Comparison of ENCODE assay signal across 8 cellular contexts in genomic region chr20:62141043-62141396, GRCh38. TPM values are rescaled to one million over a fixed set of nuclear protein-coding genes. Genes with fewer than 3 reads are reported as not detected.
DNase-seq lines count a peak whose midpoint lies in the region; ATAC-seq lines count a peak whose summit lies in the region.

No MANE protein-coding gene starts in this region.

- no peaks in the 10 kb centered on the region for H3K27me3 Mint-ChIP-seq in activated CD4-positive, alpha-beta T cell treated with anti-CD3 and anti-CD28 coated beads, Interleukin-2, amount 10 ng/mL, durations not matched to agents 24 days and 14 days
- H3K27me3 Mint-ChIP-seq in activated CD4-positive, alpha-beta memory T cell treated with anti-CD3 and anti-CD28 coated beads, Interleukin-2, amount 10 ng/mL, durations not matched to agents 7 days and 5 days: no peaks in the 10 kb centered on the region
- H3K27me3 Mint-ChIP-seq in immature natural killer cell (ENCODE audit: low read depth in 3 of 3): peaks cover 10 to 25% (median 14%) of the 10 kb centered on the region in 3 donors
- H3K27me3 Mint-ChIP-seq in stimulated activated naive B cell treated with anti-CD40 and anti-IgM and Interleukin-4, amounts not matched to agents 10 μg/mL and 1 μg/mL and 100 μg/mL, for 72 hours: no peaks in the 10 kb centered on the region

- peak overlapping the region; percentile 91 for H3K27ac Mint-ChIP-seq in activated CD4-positive, alpha-beta T cell treated with anti-CD3 and anti-CD28 coated beads, Interleukin-2, amount 10 ng/mL, durations not matched to agents 24 days and 14 days
- H3K27ac Mint-ChIP-seq in activated CD4-positive, alpha-beta memory T cell treated with anti-CD3 and anti-CD28 coated beads, Interleukin-2, amount 10 ng/mL, durations not matched to agents 7 days and 5 days: peak overlapping the region; percentile 90
- peak overlapping the region; percentile 89 to 96 (median 92) for H3K27ac Mint-ChIP-seq in immature natural killer cell
- H3K27ac Mint-ChIP-seq in stimulated activated naive B cell treated with anti-CD40 and anti-IgM and Interleukin-4, amounts not matched to agents 10 μg/mL and 1 μg/mL and 100 μg/mL, for 72 hours: peak overlapping the region; percentile 39

- H3K4me3 Mint-ChIP-seq in activated CD4-positive, alpha-beta T cell treated with anti-CD3 and anti-CD28 coated beads, Interleukin-2, amount 10 ng/mL, durations not matched to agents 24 days and 14 days: peak overlapping the region; percentile 94
- peak overlapping the region; percentile 89 for H3K4me3 Mint-ChIP-seq in activated CD4-positive, alpha-beta memory T cell treated with anti-CD3 and anti-CD28 coated beads, Interleukin-2, amount 10 ng/mL, durations not matched to agents 7 days and 5 days
- peak overlapping the region; percentile 89 to 94 (median 91) for H3K4me3 Mint-ChIP-seq in immature natural killer cell
- peak overlapping the region; percentile 87 to 90 for H3K4me3 Mint-ChIP-seq in stimulated activated naive B cell treated with anti-CD40 and anti-IgM and Interleukin-4, amounts not matched to agents 10 μg/mL and 1 μg/mL and 100 μg/mL, for 72 hours

- POLR2A ChIA-PET in activated CD4-positive, alpha-beta memory T cell treated with anti-CD3 and anti-CD28 coated beads, Interleukin-2, amount 10 ng/mL, durations not matched to agents 7 days and 5 days (lab: Charles Lee): interaction anchor here (0.9 to 4.4 kb wide), 5 partner anchors 12 to 96 kb away, joined by 3 to 60 read pairs (median 21); partner anchors contain the start of genes LSM14B, MTG2 and TAF4

- H3K9me3 Mint-ChIP-seq in activated CD4-positive, alpha-beta T cell treated with anti-CD3 and anti-CD28 coated beads, Interleukin-2, amount 10 ng/mL, durations not matched to agents 24 days and 14 days: no peaks in the 10 kb centered on the region
- no peaks in the 10 kb centered on the region for H3K9me3 Mint-ChIP-seq in activated CD4-positive, alpha-beta memory T cell treated with anti-CD3 and anti-CD28 coated beads, Interleukin-2, amount 10 ng/mL, durations not matched to agents 7 days and 5 days
- H3K9me3 Mint-ChIP-seq in immature natural killer cell: no peaks in the 10 kb centered on the region
- no peaks in the 10 kb centered on the region for H3K9me3 Mint-ChIP-seq in stimulated activated naive B cell treated with anti-CD40 and anti-IgM and Interleukin-4, amounts not matched to agents 10 μg/mL and 1 μg/mL and 100 μg/mL, for 72 hours

- no peaks in the 10 kb centered on the region for H3K27me3 ChIP-seq in H7 (ENCODE audit: control insufficient read depth, insufficient read depth, low read length)

- H3K4me1 Mint-ChIP-seq in activated CD4-positive, alpha-beta T cell treated with anti-CD3 and anti-CD28 coated beads, Interleukin-2, amount 10 ng/mL, durations not matched to agents 24 days and 14 days: peaks cover 47% of the 10 kb centered on the region
- peaks cover 55% of the 10 kb centered on the region for H3K4me1 Mint-ChIP-seq in activated CD4-positive, alpha-beta memory T cell treated with anti-CD3 and anti-CD28 coated beads, Interleukin-2, amount 10 ng/mL, durations not matched to agents 7 days and 5 days
- peaks cover 51 to 70% of the 10 kb centered on the region in 2 donors for H3K4me1 Mint-ChIP-seq in immature natural killer cell
- peaks cover 32 to 55% of the 10 kb centered on the region in 2 donors for H3K4me1 Mint-ChIP-seq in stimulated activated naive B cell treated with anti-CD40 and anti-IgM and Interleukin-4, amounts not matched to agents 10 μg/mL and 1 μg/mL and 100 μg/mL, for 72 hours

- peaks cover 68% of the 10 kb centered on the region for H3K36me3 Mint-ChIP-seq in activated CD4-positive, alpha-beta T cell treated with anti-CD3 and anti-CD28 coated beads, Interleukin-2, amount 10 ng/mL, durations not matched to agents 24 days and 14 days (ENCODE audit: low read depth)
- peaks cover 64% of the 10 kb centered on the region for H3K36me3 Mint-ChIP-seq in activated CD4-positive, alpha-beta memory T cell treated with anti-CD3 and anti-CD28 coated beads, Interleukin-2, amount 10 ng/mL, durations not matched to agents 7 days and 5 days (ENCODE audit: low read depth)
- peaks cover 11 to 32% (median 17%) of the 10 kb centered on the region in 3 donors for H3K36me3 Mint-ChIP-seq in immature natural killer cell
- peaks cover 30 to 53% of the 10 kb centered on the region in 2 donors for H3K36me3 Mint-ChIP-seq in stimulated activated naive B cell treated with anti-CD40 and anti-IgM and Interleukin-4, amounts not matched to agents 10 μg/mL and 1 μg/mL and 100 μg/mL, for 72 hours

- no peak overlapping the region for H3K4me3 ChIP-seq in H7 (ENCODE audit: insufficient read depth, low read depth, low read length)

- H3K27ac ChIP-seq in substantia nigra (ENCODE audit: low read depth, low read length, poor library complexity, severe bottlenecking): no peak overlapping the region

- peaks cover 39% of the 10 kb centered on the region for H3K36me3 ChIP-seq in H7 (replicated peaks; ENCODE audit: control insufficient read depth, insufficient read depth, low read length)

- CTCF ChIA-PET in activated CD4-positive, alpha-beta memory T cell treated with anti-CD3 and anti-CD28 coated beads, Interleukin-2, amount 10 ng/mL, durations not matched to agents 7 days and 5 days (lab: Charles Lee): interaction anchor here (0.5 to 1.8 kb wide), 5 partner anchors 12 to 648 kb away, joined by 3 to 14 read pairs (median 4); partner anchors contain the start of gene LSM14B

- intact Hi-C loops in activated CD4-positive, alpha-beta T cell treated with anti-CD3 and anti-CD28 coated beads, Interleukin-2, amount 10 ng/mL, durations not matched to agents 24 days and 14 days (cut with micrococcal nuclease): no loop called here

- no peak for DNase-seq in activated CD4-positive, alpha-beta T cell treated with anti-CD3 and anti-CD28 coated beads, Interleukin-2, amount 10 ng/mL, durations not matched to agents 24 days and 14 days
- no peak for DNase-seq in activated CD4-positive, alpha-beta T cell treated with anti-CD3 and anti-CD28 coated beads for 48 hours
- DNase-seq in activated CD4-positive, alpha-beta memory T cell treated with anti-CD3 and anti-CD28 coated beads, Interleukin-2, amount 10 ng/mL, durations not matched to agents 7 days and 5 days: no peak
- DNase-seq in immature natural killer cell: no peak
- no peak for DNase-seq in stimulated activated naive B cell treated with anti-CD40 and anti-IgM and Interleukin-4, amounts not matched to agents 10 μg/mL and 1 μg/mL and 100 μg/mL, for 72 hours
- DNase-seq in SHP77 (lab: John Stamatoyannopoulos, UW): no peak
- DNase-seq in substantia nigra (lab: John Stamatoyannopoulos, UW): no peak
- DNase-seq in H7: no peak

- ATAC-seq in stimulated activated naive B cell treated with anti-CD40 and anti-IgM and Interleukin-4, amounts not matched to agents 10 μg/mL and 1 μg/mL and 100 μg/mL, for 72 hours (replicated peaks): no peak

RNA-seq across cellular contexts. Expression of gene PSMA7, which starts 2.2 kb away (rescaled TPM):
- total RNA-seq in activated CD4-positive, alpha-beta T cell treated with anti-CD3 and anti-CD28 coated beads, Interleukin-2, amount 10 ng/mL, durations not matched to agents 24 days and 14 days: 434 and 449 TPM in 2 replicates
- 100 to 1,000 TPM; 243 to 246 TPM for total RNA-seq in activated CD4-positive, alpha-beta memory T cell treated with anti-CD3 and anti-CD28 coated beads, Interleukin-2, amount 10 ng/mL, durations not matched to agents 7 days and 5 days
- polyA plus RNA-seq in immature natural killer cell: 100 to 1,000 TPM; 497 to 643 (median 622) TPM
- 413 and 501 TPM in 2 replicates for total RNA-seq in H7 (2014; rRNA removed; shearing (Covaris generic))

RNA-seq across cellular contexts. Expression of gene SS18L1, which starts 2.5 kb away (rescaled TPM):
- total RNA-seq in activated CD4-positive, alpha-beta T cell treated with anti-CD3 and anti-CD28 coated beads, Interleukin-2, amount 10 ng/mL, durations not matched to agents 24 days and 14 days: 26.7 and 29.0 TPM in 2 replicates
- total RNA-seq in activated CD4-positive, alpha-beta memory T cell treated with anti-CD3 and anti-CD28 coated beads, Interleukin-2, amount 10 ng/mL, durations not matched to agents 7 days and 5 days: 10 to 100 TPM; 15.1 to 16.7 TPM
- under 1 TPM in 2 of 3 donors, not detected in 1; 0.39 to 0.68 TPM for polyA plus RNA-seq in immature natural killer cell
- total RNA-seq in H7 (2014; rRNA removed; shearing (Covaris generic)): 15.1 and 25.1 TPM in 2 replicates

RNA-seq across cellular contexts. Expression of gene LSM14B, which starts 18.7 kb away (rescaled TPM):
- 44.0 and 45.3 TPM in 2 replicates for total RNA-seq in activated CD4-positive, alpha-beta T cell treated with anti-CD3 and anti-CD28 coated beads, Interleukin-2, amount 10 ng/mL, durations not matched to agents 24 days and 14 days
- total RNA-seq in activated CD4-positive, alpha-beta memory T cell treated with anti-CD3 and anti-CD28 coated beads, Interleukin-2, amount 10 ng/mL, durations not matched to agents 7 days and 5 days: 10 to 100 TPM; 38.9 to 39.0 TPM
- 1 to 10 TPM in 2 of 3 donors, under 1 TPM in 1; 0.19 to 1.9 (median 1.4) TPM for polyA plus RNA-seq in immature natural killer cell
- 67.6 and 68.6 TPM in 2 replicates for total RNA-seq in H7 (2014; rRNA removed; shearing (Covaris generic))

RNA-seq across cellular contexts. Expression of gene MTG2, which starts 41.8 kb away (rescaled TPM):
- total RNA-seq in activated CD4-positive, alpha-beta T cell treated with anti-CD3 and anti-CD28 coated beads, Interleukin-2, amount 10 ng/mL, durations not matched to agents 24 days and 14 days: 43.0 and 44.4 TPM in 2 replicates
- 10 to 100 TPM; 25.6 to 27.2 TPM for total RNA-seq in activated CD4-positive, alpha-beta memory T cell treated with anti-CD3 and anti-CD28 coated beads, Interleukin-2, amount 10 ng/mL, durations not matched to agents 7 days and 5 days
- 10 to 100 TPM; 14.5 to 19.6 (median 15.3) TPM for polyA plus RNA-seq in immature natural killer cell
- total RNA-seq in H7 (2014; rRNA removed; shearing (Covaris generic)): 32.7 and 37.8 TPM in 2 replicates

Comparison
In these comparisons a context has a peak if more than half of its experiments do, and no peak if none do; other contexts are left out.
1. H3K27ac Mint-ChIP-seq: peak in every context shown above with its lines; median percentile 92 in immature natural killer cell; 91 in activated CD4-positive, alpha-beta T cell treated with anti-CD3 and anti-CD28 coated beads, Interleukin-2, amount 10 ng/mL, durations not matched to agents 24 days and 14 days; 90 in activated CD4-positive, alpha-beta memory T cell treated with anti-CD3 and anti-CD28 coated beads, Interleukin-2, amount 10 ng/mL, durations not matched to agents 7 days and 5 days; 39 in stimulated activated naive B cell treated with anti-CD40 and anti-IgM and Interleukin-4, amounts not matched to agents 10 μg/mL and 1 μg/mL and 100 μg/mL, for 72 hours.